In the genomic region with DNA sequence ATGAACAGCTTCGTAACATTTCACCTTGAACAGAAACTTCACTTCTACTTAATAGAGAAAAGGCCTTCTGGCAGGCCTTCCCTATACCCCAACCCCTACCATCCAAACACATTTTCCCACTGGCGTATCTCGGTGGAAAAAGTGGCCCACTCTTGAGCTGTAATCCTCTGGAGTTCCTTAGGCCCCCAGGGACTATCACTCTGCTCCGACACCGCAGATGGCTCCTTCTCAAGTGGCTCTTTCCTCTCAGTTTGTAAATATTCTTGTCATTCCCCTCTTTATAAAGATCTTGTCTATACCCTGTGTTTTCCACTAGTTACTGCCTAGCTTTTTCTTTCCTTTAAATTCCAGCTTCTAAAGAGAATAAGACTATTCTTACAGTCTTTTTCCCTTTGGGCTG, we compare ENCODE assay signal across 16 cellular contexts.
"Had no signal": no experiment of that assay in that cellular context is flagged by ENCODE, and none has a peak within 500 bp of the region (broad histone marks: within the 10 kb centered on the region; RNA-seq: fewer than 3 reads in every experiment).

No MANE protein-coding gene starts in this region.

- H3K36me3 ChIP-seq: neutrophil had no signal

- H3K4me1 ChIP-seq: esophagus muscularis mucosa, gastrocnemius medialis, spleen, tibial nerve, upper lobe of right lung had no signal

- H3K9me3 ChIP-seq: esophagus muscularis mucosa, gastrocnemius medialis, mucosa of descending colon, neutrophil, tibial nerve, upper lobe of right lung had no signal

- DNase-seq: effector memory CD8-positive, alpha-beta T cell; gastrocnemius medialis; heart right ventricle; hypothalamus; kidney glomerular epithelial cell; mucosa of descending colon; naive thymus-derived CD8-positive, alpha-beta T cell; spleen; stimulated activated CD4-positive, alpha-beta T cell treated with anti-CD3 and anti-CD28 coated beads, Interleukin-15, amount 100 ng/mL, for 24 hours; stimulated activated CD4-positive, alpha-beta T cell treated with anti-CD3 and anti-CD28 coated beads, Interleukin-1b, Interleukin-23, amount 100 ng/mL, for 48 hours; stimulated activated CD4-positive, alpha-beta T cell treated with anti-CD3 and anti-CD28 coated beads, Interleukin-4, amount 100 ng/mL, for 24 hours; upper lobe of right lung had no signal

- H3K27ac ChIP-seq: epithelial cell of prostate, esophagus muscularis mucosa, gastrocnemius medialis, heart right ventricle, neutrophil, spleen, tibial nerve, upper lobe of right lung had no signal

- H3K4me3 ChIP-seq: esophagus muscularis mucosa, gastrocnemius medialis, heart right ventricle, mucosa of descending colon, spleen, tibial nerve, upper lobe of right lung had no signal
